1 cellular context compared by ENCODE assay signal in the genomic region with DNA sequence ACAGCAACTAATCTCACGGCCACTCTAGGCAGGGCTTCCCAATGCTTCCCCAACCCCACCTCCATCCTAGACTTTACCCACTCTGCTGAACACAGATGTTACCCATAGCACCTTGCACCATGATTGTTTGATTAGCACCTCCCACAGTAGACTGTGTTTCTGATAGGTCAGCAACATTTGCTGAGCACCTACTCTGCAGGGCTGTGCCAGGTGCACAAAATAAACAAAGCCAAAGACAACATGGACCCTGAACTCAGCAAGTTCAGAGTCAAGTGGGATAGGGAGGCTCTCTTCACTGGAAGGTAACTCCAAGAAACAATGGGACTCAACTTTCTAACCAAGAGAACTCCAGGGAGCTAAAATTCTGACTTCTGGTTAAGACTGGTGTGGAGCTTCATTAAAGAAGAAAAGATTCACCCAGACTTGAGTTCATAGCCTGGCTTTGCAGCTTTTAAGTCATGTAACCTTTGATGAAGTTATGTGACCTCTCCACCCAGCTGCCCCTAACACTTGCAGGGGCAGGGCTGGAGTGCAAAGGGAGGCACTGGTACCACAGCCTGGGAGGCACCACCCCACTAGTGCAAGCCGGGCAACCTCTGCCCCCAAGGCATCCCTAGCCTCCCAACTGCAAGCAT.
A peak's percentile ranks its signal among the peaks of the same experiment; 100 is the strongest.
TF ChIP-seq lines count a peak whose summit lies in the region.

No MANE protein-coding gene starts in this region.

TF ChIP-seq in HepG2, 621 proteins besides CTCF, POLR2A, EP300 and RAD21 (continues in another document):
- TF ChIP-seq, protein P1, sequence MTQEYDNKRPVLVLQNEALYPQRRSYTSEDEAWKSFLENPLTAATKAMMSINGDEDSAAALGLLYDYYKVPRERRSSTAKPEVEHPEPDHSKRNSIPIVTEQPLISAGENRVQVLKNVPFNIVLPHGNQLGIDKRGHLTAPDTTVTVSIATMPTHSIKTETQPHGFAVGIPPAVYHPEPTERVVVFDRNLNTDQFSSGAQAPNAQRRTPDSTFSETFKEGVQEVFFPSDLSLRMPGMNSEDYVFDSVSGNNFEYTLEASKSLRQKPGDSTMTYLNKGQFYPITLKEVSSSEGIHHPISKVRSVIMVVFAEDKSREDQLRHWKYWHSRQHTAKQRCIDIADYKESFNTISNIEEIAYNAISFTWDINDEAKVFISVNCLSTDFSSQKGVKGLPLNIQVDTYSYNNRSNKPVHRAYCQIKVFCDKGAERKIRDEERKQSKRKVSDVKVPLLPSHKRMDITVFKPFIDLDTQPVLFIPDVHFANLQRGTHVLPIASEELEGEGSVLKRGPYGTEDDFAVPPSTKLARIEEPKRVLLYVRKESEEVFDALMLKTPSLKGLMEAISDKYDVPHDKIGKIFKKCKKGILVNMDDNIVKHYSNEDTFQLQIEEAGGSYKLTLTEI (CRISPR knock-in tag; conservative IDR thresholded peaks at IDR 0.05), result no peak
- TF ChIP-seq POGZ (CRISPR knock-in tag; IDR thresholded peaks at IDR 0.05) (peak; percentile 92), SPEN (CRISPR knock-in tag; IDR thresholded peaks at IDR 0.05; ENCODE audit: low read depth) (peak; percentile 81; the same call in 1 of the 2 replicates), ZSCAN12 (CRISPR knock-in tag; IDR thresholded peaks at IDR 0.05) (no peak), POLR2G (IDR thresholded peaks at IDR 0.05; ENCODE audit: low read depth, low read length) (peak; percentile 58), NFIC (IDR thresholded peaks at IDR 0.05; ENCODE audit: low read length) (peak; percentile 76; the same call in 1 of the 2 replicates), KLF9 (CRISPR knock-in tag; IDR thresholded peaks at IDR 0.05; ENCODE audit: low read depth) (no peak), REPIN1 (CRISPR knock-in tag; IDR thresholded peaks at IDR 0.05; ENCODE audit: borderline replicate concordance, low read depth) (peak; percentile 83), CEBPG (CRISPR knock-in tag; IDR thresholded peaks at IDR 0.05) (peak; percentile 72), FOXK2 (IDR thresholded peaks at IDR 0.05) (peak; percentile 92), FOSL2 (CRISPR knock-in tag; IDR thresholded peaks at IDR 0.05) (peak; percentile 75), HNF1B (CRISPR knock-in tag; IDR thresholded peaks at IDR 0.05) (peak; percentile 91), ZNF792 (CRISPR knock-in tag; IDR thresholded peaks at IDR 0.05) (peak; percentile 86; the same call in 1 of the 2 replicates), BCL6 (CRISPR knock-in tag; IDR thresholded peaks at IDR 0.05) (peak; percentile 96), TAF1 (CRISPR knock-in tag; IDR thresholded peaks at IDR 0.05) (no peak; the same call in 1 of the 2 replicates), ZKSCAN1 (IDR thresholded peaks at IDR 0.05; ENCODE audit: low read length) (peak; percentile 84), ZBTB49 (CRISPR knock-in tag; IDR thresholded peaks at IDR 0.05; ENCODE audit: borderline replicate concordance) (no peak), ZNF782 (CRISPR knock-in tag; IDR thresholded peaks at IDR 0.05; ENCODE audit: borderline replicate concordance) (0 out of 2 replicates have a peak, but pooled peaks have one; percentile 36), ZNF331 (CRISPR knock-in tag; IDR thresholded peaks at IDR 0.05) (peak; percentile 92), NCOR1 (IDR thresholded peaks at IDR 0.05; ENCODE audit: borderline replicate concordance, low read length) (peak; percentile 96; the same call in 1 of the 2 replicates), HMGXB4 (CRISPR knock-in tag; IDR thresholded peaks at IDR 0.05; ENCODE audit: borderline replicate concordance in 1 of 2, low read depth in 1 of 2) (peak in 1 of 2 experiments; percentile 55; a peak in 2 of 4 replicates), FOXP4 (CRISPR knock-in tag; IDR thresholded peaks at IDR 0.05) (peak; percentile 91), ZNF720 (CRISPR knock-in tag; IDR thresholded peaks at IDR 0.05) (no peak), LCORL (IDR thresholded peaks at IDR 0.05) (no peak), LCORL (CRISPR knock-in tag; IDR thresholded peaks at IDR 0.05) (peak; percentile 88), ZNF253 (CRISPR knock-in tag; IDR thresholded peaks at IDR 0.05; ENCODE audit: borderline replicate concordance) (no peak), ZBTB25 (CRISPR knock-in tag; IDR thresholded peaks at IDR 0.05) (peak; percentile 33; the same call in 1 of the 2 replicates), RFXANK (CRISPR knock-in tag; IDR thresholded peaks at IDR 0.05) (no peak), MIER2 (CRISPR knock-in tag; IDR thresholded peaks at IDR 0.05) (peak; percentile 50; the same call in 1 of the 2 replicates), ZNF652 (CRISPR knock-in tag; IDR thresholded peaks at IDR 0.05; ENCODE audit: borderline replicate concordance, low read depth) (peak; percentile 53; the same call in 1 of the 2 replicates), TBX3 (IDR thresholded peaks at IDR 0.05; ENCODE audit: borderline replicate concordance) (peak; percentile 97), SP1 (IDR thresholded peaks at IDR 0.05) (no peak), SP1 (CRISPR knock-in tag; IDR thresholded peaks at IDR 0.05) (0 out of 2 replicates have a peak, but pooled peaks have one; percentile 40), ZNF343 (CRISPR knock-in tag; IDR thresholded peaks at IDR 0.05) (peak; percentile 77; the same call in 1 of the 2 replicates), TEAD3 (CRISPR knock-in tag; optimal IDR thresholded peaks at IDR 0.05; ENCODE audit: borderline replicate concordance) (peak; percentile 52), SKIL (CRISPR knock-in tag; IDR thresholded peaks at IDR 0.05; ENCODE audit: borderline replicate concordance) (peak; percentile 86), ETV5 (CRISPR knock-in tag; IDR thresholded peaks at IDR 0.05; ENCODE audit: borderline replicate concordance) (peak; percentile 47; the same call in 1 of the 2 replicates)
- TF ChIP-seq, protein P2, sequence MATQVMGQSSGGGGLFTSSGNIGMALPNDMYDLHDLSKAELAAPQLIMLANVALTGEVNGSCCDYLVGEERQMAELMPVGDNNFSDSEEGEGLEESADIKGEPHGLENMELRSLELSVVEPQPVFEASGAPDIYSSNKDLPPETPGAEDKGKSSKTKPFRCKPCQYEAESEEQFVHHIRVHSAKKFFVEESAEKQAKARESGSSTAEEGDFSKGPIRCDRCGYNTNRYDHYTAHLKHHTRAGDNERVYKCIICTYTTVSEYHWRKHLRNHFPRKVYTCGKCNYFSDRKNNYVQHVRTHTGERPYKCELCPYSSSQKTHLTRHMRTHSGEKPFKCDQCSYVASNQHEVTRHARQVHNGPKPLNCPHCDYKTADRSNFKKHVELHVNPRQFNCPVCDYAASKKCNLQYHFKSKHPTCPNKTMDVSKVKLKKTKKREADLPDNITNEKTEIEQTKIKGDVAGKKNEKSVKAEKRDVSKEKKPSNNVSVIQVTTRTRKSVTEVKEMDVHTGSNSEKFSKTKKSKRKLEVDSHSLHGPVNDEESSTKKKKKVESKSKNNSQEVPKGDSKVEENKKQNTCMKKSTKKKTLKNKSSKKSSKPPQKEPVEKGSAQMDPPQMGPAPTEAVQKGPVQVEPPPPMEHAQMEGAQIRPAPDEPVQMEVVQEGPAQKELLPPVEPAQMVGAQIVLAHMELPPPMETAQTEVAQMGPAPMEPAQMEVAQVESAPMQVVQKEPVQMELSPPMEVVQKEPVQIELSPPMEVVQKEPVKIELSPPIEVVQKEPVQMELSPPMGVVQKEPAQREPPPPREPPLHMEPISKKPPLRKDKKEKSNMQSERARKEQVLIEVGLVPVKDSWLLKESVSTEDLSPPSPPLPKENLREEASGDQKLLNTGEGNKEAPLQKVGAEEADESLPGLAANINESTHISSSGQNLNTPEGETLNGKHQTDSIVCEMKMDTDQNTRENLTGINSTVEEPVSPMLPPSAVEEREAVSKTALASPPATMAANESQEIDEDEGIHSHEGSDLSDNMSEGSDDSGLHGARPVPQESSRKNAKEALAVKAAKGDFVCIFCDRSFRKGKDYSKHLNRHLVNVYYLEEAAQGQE (IDR thresholded peaks at IDR 0.05; ENCODE audit: borderline replicate concordance in 1 of 2, low read depth in 1 of 2, low read length in 2 of 2), result peak in 1 of 2 experiments; percentile 61; a peak in 1 of 4 replicates
- TF ChIP-seq, protein P3, sequence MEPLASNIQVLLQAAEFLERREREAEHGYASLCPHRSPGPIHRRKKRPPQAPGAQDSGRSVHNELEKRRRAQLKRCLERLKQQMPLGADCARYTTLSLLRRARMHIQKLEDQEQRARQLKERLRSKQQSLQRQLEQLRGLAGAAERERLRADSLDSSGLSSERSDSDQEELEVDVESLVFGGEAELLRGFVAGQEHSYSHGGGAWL (CRISPR knock-in tag; IDR thresholded peaks at IDR 0.05), result no peak
